In genomic region chr6:169177516-169178196, GRCh38 we compare ENCODE assay signal across 27 cellular contexts.
A peak's percentile ranks its signal among the peaks of the same experiment; 100 is the strongest.
DNase-seq lines count a peak whose midpoint lies in the region; ATAC-seq and TF ChIP-seq lines count a peak whose summit lies in the region.
"Had no signal": no experiment of that assay in that cellular context is flagged by ENCODE, and none has a peak within 500 bp of the region (broad histone marks: within the 10 kb centered on the region; RNA-seq: fewer than 3 reads in every experiment).

No MANE protein-coding gene starts in this region.

- peaks cover 9% of the 10 kb centered on the region for H3K9me3 ChIP-seq in MG63
- H3K9me3 ChIP-seq: left ventricle myocardium inferior, thoracic aorta had no signal

- DNase-seq in AG20443 (ENCODE audit: low spot score) (peak; percentile 29), MG63 (peak; percentile 65), epidermal melanocyte (ENCODE audit: insufficient read length, low spot score) (peak; percentile 45), left lobe of liver (ENCODE audit: low spot score) (no peak), NCI-H526 (lab: John Stamatoyannopoulos, UW) (no peak), GM19238 (ENCODE audit: insufficient read length, low spot score) (no peak)
- DNase-seq: activated CD4-positive, alpha-beta T cell treated with anti-CD3 and anti-CD28 coated beads for 48 hours; activated T-cell treated with anti-CD3 and anti-CD28 coated beads, Interleukin-2, amount 50 U/mL, for 4 hours; caudate nucleus; foreskin melanocyte; GF-D8; H7; hippocampal formation; immature natural killer cell; Kasumi-1; left ventricle myocardium inferior; naive thymus-derived CD8-positive, alpha-beta T cell; NCI-H1105; NCI-H1930; NCI-H82; stimulated activated CD4-positive, alpha-beta T cell treated with anti-CD3 and anti-CD28 coated beads, Interleukin-4, amount 100 ng/mL, for 4 hours; stimulated activated naive CD4-positive, alpha-beta T cell had no signal

- H3K27ac Mint-ChIP-seq in nephron = peak overlapping the region; percentile 73 to 94 (median 88)
- H3K27ac Mint-ChIP-seq: immature natural killer cell; naive thymus-derived CD8-positive, alpha-beta T cell; T-helper 2 cell treated with Interferon-gamma antibody and Interleukin-4, amounts not matched to agents 5 μg/mL and 100 μg/mL, for 36 hours had no signal

- peaks cover 32% of the 10 kb centered on the region for H3K36me3 ChIP-seq in MG63
- H3K36me3 ChIP-seq: left ventricle myocardium inferior, thoracic aorta had no signal

- H3K36me3 Mint-ChIP-seq in nephron (ENCODE audit: low read depth) = no peaks in the 10 kb centered on the region
- H3K36me3 Mint-ChIP-seq: immature natural killer cell; naive thymus-derived CD8-positive, alpha-beta T cell had no signal

- no peak overlapping the region for H3K4me3 ChIP-seq in MG63
- H3K4me3 ChIP-seq: GM12878, left ventricle myocardium inferior, thoracic aorta had no signal

- no peak for TF ChIP-seq CTCF in nephron (IDR thresholded peaks at IDR 0.05; ENCODE audit: unreplicated experiment in 3 of 3)

- peaks cover 35% of the 10 kb centered on the region for H3K4me1 Mint-ChIP-seq in nephron
- H3K4me1 Mint-ChIP-seq: immature natural killer cell had no signal

- H3K4me3 Mint-ChIP-seq in nephron = no peak overlapping the region
- H3K4me3 Mint-ChIP-seq: activated T-cell treated with anti-CD3 and anti-CD28 coated beads, Interleukin-2, amount 50 U/mL, for 4 hours; immature natural killer cell; naive thymus-derived CD8-positive, alpha-beta T cell; T-helper 2 cell treated with Interferon-gamma antibody and Interleukin-4, amounts not matched to agents 5 μg/mL and 100 μg/mL, for 36 hours had no signal

- H3K9me3 Mint-ChIP-seq in nephron = peaks cover 8% of the 10 kb centered on the region
- H3K9me3 Mint-ChIP-seq: activated T-cell treated with anti-CD3 and anti-CD28 coated beads, Interleukin-2, amount 50 U/mL, for 4 hours; immature natural killer cell; naive thymus-derived CD8-positive, alpha-beta T cell; T-helper 2 cell treated with Interferon-gamma antibody and Interleukin-4, amounts not matched to agents 5 μg/mL and 100 μg/mL, for 36 hours had no signal

- ATAC-seq in left lobe of liver (no peak), HG03175 (IDR thresholded peaks at IDR 0.05; ENCODE audit: unreplicated experiment) (no peak)
- ATAC-seq: activated T-cell treated with anti-CD3 and anti-CD28 coated beads, Interleukin-2, amount 50 U/mL, for 4 hours; GM12878; naive thymus-derived CD8-positive, alpha-beta T cell had no signal

- no peaks in the 10 kb centered on the region for H3K27me3 ChIP-seq in MG63

- H3K27me3 Mint-ChIP-seq in nephron (ENCODE audit: low read depth) = no peaks in the 10 kb centered on the region

Comparison
In these comparisons a context has a peak if more than half of its experiments do, and no peak if none do; other contexts are left out.
1. DNase-seq: peak in AG20443 (single experiment), MG63 (single experiment) and epidermal melanocyte (single experiment); none in left lobe of liver (single experiment), NCI-H526 (0 of 2) and GM19238 (single experiment).